In the genomic region with DNA sequence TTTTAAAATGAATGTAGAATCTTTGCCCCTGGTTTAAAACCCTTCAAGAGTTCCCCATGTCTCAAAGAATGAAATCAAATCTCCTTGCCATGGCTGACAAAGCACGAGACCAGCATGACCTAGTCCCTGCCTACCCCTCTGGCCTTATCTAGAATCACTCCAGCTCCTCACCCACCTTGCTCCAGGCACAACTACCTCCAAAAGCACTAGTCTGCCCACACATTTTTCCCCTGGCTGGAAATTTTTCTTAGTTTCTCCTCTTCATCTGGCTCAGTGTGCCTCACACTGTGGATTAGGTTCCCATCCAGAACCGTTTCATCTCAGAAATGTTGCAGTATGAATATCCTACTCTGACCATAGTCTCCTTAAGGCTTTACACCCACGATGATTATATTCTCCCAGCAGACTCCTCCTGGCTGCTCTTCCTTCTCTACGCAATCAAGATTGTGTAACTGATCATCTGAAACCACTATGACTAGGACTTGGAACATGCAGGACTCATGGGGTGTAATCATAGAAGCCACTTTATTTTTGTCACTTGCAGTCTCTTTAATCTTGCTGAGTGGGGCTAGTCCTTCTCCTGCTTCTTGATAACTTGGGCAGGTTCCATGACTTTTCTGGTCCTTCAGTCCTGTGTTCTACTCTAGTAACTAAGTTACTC, we compare ENCODE assay signal across 12 cellular contexts. TPM values are rescaled to one million over a fixed set of nuclear protein-coding genes. Genes with fewer than 3 reads are reported as not detected.
DNase-seq lines count a peak whose midpoint lies in the region; ATAC-seq and TF ChIP-seq lines count a peak whose summit lies in the region.
"Had no signal": no experiment of that assay in that cellular context is flagged by ENCODE, and none has a peak within 500 bp of the region (broad histone marks: within the 10 kb centered on the region; RNA-seq: fewer than 3 reads in every experiment).

No MANE protein-coding gene starts in this region.

- TF ChIP-seq POLR2A in gastrocnemius medialis (IDR thresholded peaks at IDR 0.05): no peak

- peaks cover 9 to 13% of the 10 kb centered on the region in 2 donors for H3K4me1 ChIP-seq in gastrocnemius medialis

- peaks cover 2% of the 10 kb centered on the region for H3K36me3 Mint-ChIP-seq in activated naive CD8-positive, alpha-beta T cell treated with anti-CD3 and anti-CD28 coated beads, Interleukin-2, amount 50 U/mL, for 24 hours (ENCODE audit: low read depth)

- TF ChIP-seq CTCF in fibroblast of mammary gland (conservative IDR thresholded peaks at IDR 0.05; ENCODE audit: control insufficient read depth, insufficient read depth, low read depth, low read length) (no peak), gastrocnemius medialis (IDR thresholded peaks at IDR 0.05 in 4 of 5, conservative IDR thresholded peaks at IDR 0.05 in 1 of 5) (no peak)

- H3K27me3 Mint-ChIP-seq in activated naive CD8-positive, alpha-beta T cell treated with anti-CD3 and anti-CD28 coated beads, Interleukin-2, amount 50 U/mL, for 24 hours: peaks cover 24% of the 10 kb centered on the region

- H3K4me1 Mint-ChIP-seq in activated naive CD8-positive, alpha-beta T cell treated with anti-CD3 and anti-CD28 coated beads, Interleukin-2, amount 50 U/mL, for 24 hours: no peaks in the 10 kb centered on the region
- H3K4me1 Mint-ChIP-seq: neural crest cell had no signal

- H3K9me3 Mint-ChIP-seq in activated naive CD8-positive, alpha-beta T cell treated with anti-CD3 and anti-CD28 coated beads, Interleukin-2, amount 50 U/mL, for 24 hours: peaks cover 6% of the 10 kb centered on the region

- ATAC-seq in gastrocnemius medialis: peak; percentile 99
- no peak for ATAC-seq in GM18502 (IDR thresholded peaks at IDR 0.05; ENCODE audit: poor library complexity, unreplicated experiment)
- no peak for ATAC-seq in activated naive CD8-positive, alpha-beta T cell treated with anti-CD3 and anti-CD28 coated beads, Interleukin-2, amount 50 U/mL, for 24 hours

- DNase-seq in H4 (ENCODE audit: low spot score) (peak; percentile 37), RKO (ENCODE audit: low spot score) (peak; percentile 65), fibroblast of mammary gland (ENCODE audit: low read depth) (peak; percentile 97), gastrocnemius medialis (peak; percentile 56 to 66), NCI-H1436 (lab: John Stamatoyannopoulos, UW) (no peak), head of caudate nucleus (no peak)
- no peak for DNase-seq in activated naive CD8-positive, alpha-beta T cell treated with anti-CD3 and anti-CD28 coated beads, Interleukin-2, amount 50 U/mL, for 24 hours
- DNase-seq: activated T-cell treated with anti-CD3 and anti-CD28 coated beads, Interleukin-2, amount 50 U/mL, for 24 hours; caudate nucleus; NCI-H1417 had no signal

- H3K4me3 Mint-ChIP-seq in activated naive CD8-positive, alpha-beta T cell treated with anti-CD3 and anti-CD28 coated beads, Interleukin-2, amount 50 U/mL, for 24 hours: no peak overlapping the region
- H3K4me3 Mint-ChIP-seq: activated T-cell treated with anti-CD3 and anti-CD28 coated beads, Interleukin-2, amount 50 U/mL, for 24 hours; neural crest cell had no signal

- no peaks in the 10 kb centered on the region for H3K36me3 ChIP-seq in gastrocnemius medialis

- peak overlapping the region; percentile 79 to 93 (median 90) for H3K27ac ChIP-seq in gastrocnemius medialis

- no peak overlapping the region for H3K27ac Mint-ChIP-seq in activated naive CD8-positive, alpha-beta T cell treated with anti-CD3 and anti-CD28 coated beads, Interleukin-2, amount 50 U/mL, for 24 hours
- H3K27ac Mint-ChIP-seq: activated T-cell treated with anti-CD3 and anti-CD28 coated beads, Interleukin-2, amount 50 U/mL, for 24 hours had no signal

- in situ Hi-C loops in gastrocnemius medialis (cut with MboI; ENCODE audit: low sequenced_read_pairs in 4 of 4): loop anchor here in 3 of 4 donors (5.0 to 25.0 kb wide), 4 partner anchors 108 to 320 kb away; a partner anchor contains a TSS

- no peaks in the 10 kb centered on the region for H3K27me3 ChIP-seq in gastrocnemius medialis

- intact Hi-C loops in gastrocnemius medialis (cut with DNase I; ENCODE audit: low total_unique reads) (loop anchor here (2.0 kb wide), 1 partner anchor 34 kb away; no protein-coding TSS in a partner anchor), head of caudate nucleus (cut with DNase I) (loop anchor here (10.0 kb wide), 1 partner anchor 110 kb away; no protein-coding TSS in a partner anchor)

- peaks cover 0 to 5% (median 0%) of the 10 kb centered on the region in 3 donors for H3K9me3 ChIP-seq in gastrocnemius medialis

- no peak overlapping the region for H3K4me3 ChIP-seq in fibroblast of mammary gland (ENCODE audit: control insufficient read depth, low read depth, low read length)
- H3K4me3 ChIP-seq in gastrocnemius medialis: no peak overlapping the region

RNA-seq across cellular contexts. Expression of a gene that starts 7.8 kb away (rescaled TPM):
- total RNA-seq in H4 (2014; rRNA removed; shearing (Covaris generic)): 37.4 and 38.5 TPM in 2 replicates
- total RNA-seq in gastrocnemius medialis: 10 to 100 TPM; 17.2 to 63.2 (median 44.2) TPM

RNA-seq across cellular contexts. Expression of a gene that starts 37.0 kb away (rescaled TPM):
- 0.02 TPM in 1 of 2 replicates, not detected in the other for total RNA-seq in H4 (2014; rRNA removed; shearing (Covaris generic))
- total RNA-seq in gastrocnemius medialis: under 1 TPM; 0.29 to 0.64 (median 0.42) TPM

Comparison
In these comparisons a context has a peak if more than half of its experiments do, and no peak if none do; other contexts are left out.
1. DNase-seq: peak in H4 (single experiment), RKO (single experiment), fibroblast of mammary gland (single experiment) and gastrocnemius medialis (2 of 2); none in activated naive CD8-positive, alpha-beta T cell treated with anti-CD3 and anti-CD28 coated beads, Interleukin-2, amount 50 U/mL, for 24 hours (single experiment), NCI-H1436 (single experiment) and head of caudate nucleus (0 of 42).
2. ATAC-seq: peak in gastrocnemius medialis (2 of 2); none in GM18502 (single experiment) and activated naive CD8-positive, alpha-beta T cell treated with anti-CD3 and anti-CD28 coated beads, Interleukin-2, amount 50 U/mL, for 24 hours (single experiment).